Comparison of ENCODE assay signal across 25 cellular contexts in genomic region chr19:44539236-44539819, GRCh38. TPM values are rescaled to one million over a fixed set of nuclear protein-coding genes. Genes with fewer than 3 reads are reported as not detected.
DNase-seq lines count a peak whose midpoint lies in the region; ATAC-seq and TF ChIP-seq lines count a peak whose summit lies in the region.
"Had no signal": no experiment of that assay in that cellular context is flagged by ENCODE, and none has a peak within 500 bp of the region (broad histone marks: within the 10 kb centered on the region; RNA-seq: fewer than 3 reads in every experiment).

No MANE protein-coding gene starts in this region.

- no peaks in the 10 kb centered on the region for H3K27me3 ChIP-seq in mammary epithelial cell (ENCODE audit: insufficient read depth, low read length)

- CTCF ChIA-PET in mammary epithelial cell (lab: Charles Lee; ENCODE audit: low non-redundant PET): no interaction called here

- DNase-seq in AG20443 (ENCODE audit: low spot score) (peak; percentile 44), HS-5 (ENCODE audit: low read depth) (peak; percentile 32), mammary epithelial cell (peak; percentile 52), iris pigment epithelial cell (ENCODE audit: low read depth) (peak; percentile 15)
- DNase-seq: activated CD4-positive, alpha-beta T cell treated with anti-CD3 and anti-CD28 coated beads, Interleukin-2, amount 10 ng/mL, durations not matched to agents 7 days and 5 days; activated naive CD8-positive, alpha-beta T cell treated with anti-CD3 and anti-CD28 coated beads, Interleukin-2, amount 50 U/mL, for 24 hours; activated T-cell treated with anti-CD3 and anti-CD28 coated beads, Interleukin-2, amount 50 U/mL, for 48 hours; CD4-positive, CD25-positive, alpha-beta regulatory T cell; Kasumi-1; mesenchymal stem cell; NCI-H1694; NCI-H510A treated with DMSO at 0.1 percent for 48 hours; right cardiac atrium; stimulated activated CD4-positive, alpha-beta T cell treated with anti-CD3 and anti-CD28 coated beads, Interleukin-2, amount 100 ng/mL, for 24 hours; transverse colon had no signal

- no peak overlapping the region for H3K9ac ChIP-seq in mammary epithelial cell (ENCODE audit: insufficient read depth, low read length)

- H3K4me1 ChIP-seq in mammary epithelial cell (ENCODE audit: insufficient read depth, low read length): no peaks in the 10 kb centered on the region
- H3K4me1 ChIP-seq: transverse colon had no signal

- TF ChIP-seq CTCF in mammary epithelial cell (conservative IDR thresholded peaks at IDR 0.05 in 1 of 2, IDR thresholded peaks at IDR 0.05 in 1 of 2; ENCODE audit: extremely low read depth in 1 of 2, insufficient read depth in 1 of 2, low read depth in 1 of 2, low read length in 2 of 2): no peak

- no peaks in the 10 kb centered on the region for H4K20me1 ChIP-seq in mammary epithelial cell (ENCODE audit: insufficient read depth, low read length)

- H3K27ac ChIP-seq in mammary epithelial cell (ENCODE audit: insufficient read depth, low read depth, low read length): no peak overlapping the region
- H3K27ac ChIP-seq: HL-60, transverse colon had no signal

- no peak overlapping the region for H3K4me3 ChIP-seq in mammary epithelial cell (replicated peaks in 1 of 3; ENCODE audit: insufficient read depth in 1 of 3, low read depth in 2 of 3, low read length in 3 of 3)
- H3K4me3 ChIP-seq: transverse colon had no signal

- H3K36me3 ChIP-seq in mammary epithelial cell (ENCODE audit: insufficient read depth, low read length): no peaks in the 10 kb centered on the region
- H3K36me3 ChIP-seq: transverse colon had no signal

- H3K9me3 ChIP-seq in mammary epithelial cell (replicated peaks; ENCODE audit: insufficient read depth, low read length): no peaks in the 10 kb centered on the region
- H3K9me3 ChIP-seq: transverse colon had no signal

- in situ Hi-C loops in mammary epithelial cell (cut with MboI; ENCODE audit: low sequenced_read_pairs in 2 of 2): no loop called here

- WGBS in mammary epithelial cell (ENCODE audit: low coverage, missing lambda C conversion rate): 54% methylated on average over 11 of the region's 11 CpGs

- no peak overlapping the region for H3K4me2 ChIP-seq in mammary epithelial cell (ENCODE audit: insufficient read depth, low read depth, low read length)

- TSS peak; percentile 100 for BruUV-seq in mammary epithelial cell (replicated peaks; lab: Mats Ljungman, UMichigan)

- no peaks in the 10 kb centered on the region for H3K79me2 ChIP-seq in mammary epithelial cell (ENCODE audit: insufficient read depth, low read length)

- dilution Hi-C loops in mammary epithelial cell (cut with HindIII; ENCODE audit: low sequenced_read_pairs): loop anchor here (5.0 kb wide), 1 partner anchor 77 kb away; no protein-coding TSS in a partner anchor

- intact Hi-C loops in mammary epithelial cell (cut with micrococcal nuclease): no loop called here

- H2AFZ ChIP-seq in mammary epithelial cell (ENCODE audit: low read depth, low read length): no peak overlapping the region

- ATAC-seq in GM21381 (IDR thresholded peaks at IDR 0.05; ENCODE audit: unreplicated experiment): no peak
- no peak for ATAC-seq in HG02938 (IDR thresholded peaks at IDR 0.05; ENCODE audit: unreplicated experiment)
- ATAC-seq in GM19467 (IDR thresholded peaks at IDR 0.05; ENCODE audit: unreplicated experiment): no peak
- ATAC-seq: activated naive CD8-positive, alpha-beta T cell treated with anti-CD3 and anti-CD28 coated beads, Interleukin-2, amount 50 U/mL, for 24 hours; HepG2; left lobe of liver; right cardiac atrium had no signal

RNA-seq across cellular contexts. Expression of gene CEACAM20, which starts 9.9 kb away (rescaled TPM):
- total RNA-seq in mammary epithelial cell: not detected
- polyA plus RNA-seq in mammary epithelial cell: not detected
- not detected for polyA minus RNA-seq in mammary epithelial cell
- total RNA-seq: activated CD4-positive, alpha-beta T cell treated with anti-CD3 and anti-CD28 coated beads, Interleukin-2, amount 10 ng/mL, durations not matched to agents 7 days and 5 days; CD4-positive, CD25-positive, alpha-beta regulatory T cell; cerebellum; endothelial cell of umbilical vein; fibroblast of villous mesenchyme; H4; HepG2; left lobe of liver; right cardiac atrium had no signal
- polyA plus RNA-seq: CD4-positive, CD25-positive, alpha-beta regulatory T cell; right cardiac atrium had no signal

RNA-seq across cellular contexts. Expression of gene ZNF180, which starts 39.0 kb away (rescaled TPM):
- 1 to 10 TPM; 7.1 to 7.2 TPM for total RNA-seq in mammary epithelial cell
- polyA plus RNA-seq in mammary epithelial cell: 1.1 TPM
- 12.2 TPM for polyA minus RNA-seq in mammary epithelial cell
